ENCODE assay signal across 8 cellular contexts in genomic region chr19:632228-633067, GRCh38. TPM values are rescaled to one million over a fixed set of nuclear protein-coding genes. Genes with fewer than 3 reads are reported as not detected.
DNase-seq lines count a peak whose midpoint lies in the region; ATAC-seq, FAIRE-seq and TF ChIP-seq lines count a peak whose summit lies in the region.

No MANE protein-coding gene starts in this region.

- H3K27ac Mint-ChIP-seq in stimulated activated naive B cell treated with anti-CD40 and anti-IgM and Interleukin-4, amounts not matched to agents 10 μg/mL and 1 μg/mL and 100 μg/mL, for 72 hours, result peak overlapping the region; percentile 98

- H3K9me3 ChIP-seq in right lobe of liver, result no peaks in the 10 kb centered on the region

- H3K4me3 Mint-ChIP-seq in stimulated activated naive B cell treated with anti-CD40 and anti-IgM and Interleukin-4, amounts not matched to agents 10 μg/mL and 1 μg/mL and 100 μg/mL, for 72 hours, result peak overlapping the region; percentile 95 to 99

- TF ChIP-seq POLR2A in right lobe of liver (IDR thresholded peaks at IDR 0.05), result no peak

- H3K4me1 Mint-ChIP-seq in stimulated activated naive B cell treated with anti-CD40 and anti-IgM and Interleukin-4, amounts not matched to agents 10 μg/mL and 1 μg/mL and 100 μg/mL, for 72 hours, result peaks cover 34 to 43% of the 10 kb centered on the region in 2 donors

- peaks cover 0 to 13% (median 6%) of the 10 kb centered on the region in 4 donors for H3K4me1 ChIP-seq in right lobe of liver

- ATAC-seq in HG03135 (IDR thresholded peaks at IDR 0.05; ENCODE audit: unreplicated experiment) (peak; percentile 10), right lobe of liver (peak; percentile 38 to 59 (median 48))
- peak; percentile 33 to 44 for ATAC-seq in stimulated activated naive B cell treated with anti-CD40 and anti-IgM and Interleukin-4, amounts not matched to agents 10 μg/mL and 1 μg/mL and 100 μg/mL, for 72 hours (replicated peaks)

- H3K27me3 Mint-ChIP-seq in stimulated activated naive B cell treated with anti-CD40 and anti-IgM and Interleukin-4, amounts not matched to agents 10 μg/mL and 1 μg/mL and 100 μg/mL, for 72 hours, result no peaks in the 10 kb centered on the region

- H3K36me3 ChIP-seq in bronchial epithelial cell (ENCODE audit: control insufficient read depth, insufficient read depth, low read length) (peaks cover 1% of the 10 kb centered on the region), right lobe of liver (peaks cover 0 to 14% (median 1%) of the 10 kb centered on the region in 4 donors)

- peak overlapping the region in 2 of 3 donors; percentile 39 to 61 for H3K27ac ChIP-seq in right lobe of liver

- no peaks in the 10 kb centered on the region for H3K9me3 Mint-ChIP-seq in stimulated activated naive B cell treated with anti-CD40 and anti-IgM and Interleukin-4, amounts not matched to agents 10 μg/mL and 1 μg/mL and 100 μg/mL, for 72 hours

- H3K4me3 ChIP-seq in bronchial epithelial cell (ENCODE audit: low read depth, low read length) (peak overlapping the region; percentile 53), right lobe of liver (peak overlapping the region; percentile 82 to 99 (median 97))

- FAIRE-seq in bronchial epithelial cell (lab: Jason Lieb, UNC), result no peak

- H3K27me3 ChIP-seq in bronchial epithelial cell (ENCODE audit: control insufficient read depth, insufficient read depth, low read length) (no peaks in the 10 kb centered on the region), right lobe of liver (no peaks in the 10 kb centered on the region)

- H3K36me3 Mint-ChIP-seq in stimulated activated naive B cell treated with anti-CD40 and anti-IgM and Interleukin-4, amounts not matched to agents 10 μg/mL and 1 μg/mL and 100 μg/mL, for 72 hours, result peaks cover 24 to 29% of the 10 kb centered on the region in 2 donors

- no peak for TF ChIP-seq CTCF in bronchial epithelial cell (IDR thresholded peaks at IDR 0.05; ENCODE audit: insufficient read depth, low read length, severe bottlenecking)
- TF ChIP-seq CTCF in right lobe of liver (IDR thresholded peaks at IDR 0.05), result no peak

- intact Hi-C loops in right lobe of liver (cut with DNase I), result no loop called here

- 15% methylated on average over 30 of the region's 47 CpGs for WGBS in right lobe of liver (ENCODE audit: insufficient coverage, low coverage, low lambda C conversion rate, missing lambda C conversion rate)

- peak; percentile 44 for DNase-seq in stimulated activated naive CD4-positive, alpha-beta T cell treated with Interleukin-2 at 50 U/mL for 16 hours (lab: John Stamatoyannopoulos, UW)
- DNase-seq in stimulated activated naive CD4-positive, alpha-beta T cell (lab: John Stamatoyannopoulos, UW), result no peak
- peak; percentile 75 for DNase-seq in RPMI7951 (ENCODE audit: low read depth)
- DNase-seq in bronchial epithelial cell (ENCODE audit: low read depth), result peak; percentile 24
- DNase-seq in right lobe of liver, result peak in 2 of 3 donors; percentile 59 to 67
- DNase-seq in stimulated activated naive B cell treated with anti-CD40 and anti-IgM and Interleukin-4, amounts not matched to agents 10 μg/mL and 1 μg/mL and 100 μg/mL, for 72 hours, result peak; percentile 37
- no peak for DNase-seq in NCI-H1930 (lab: John Stamatoyannopoulos, UW)

RNA-seq across cellular contexts. Expression of gene POLRMT, which starts 0.9 kb away (rescaled TPM):
- total RNA-seq in RPMI7951 (2014; rRNA removed; shearing (Covaris generic)), result 19.3 and 20.5 TPM in 2 replicates
- total RNA-seq in bronchial epithelial cell, result 27.5 and 29.0 TPM in 2 replicates
- total RNA-seq in right lobe of liver, result 10 to 100 TPM; 25.9 to 42.9 (median 33.3) TPM

RNA-seq across cellular contexts. Expression of gene FGF22, which starts 7.2 kb away (rescaled TPM):
- total RNA-seq in RPMI7951 (2014; rRNA removed; shearing (Covaris generic)), result 0.39 TPM in 1 of 2 replicates, not detected in the other
- total RNA-seq in bronchial epithelial cell (not detected in 2 replicates), right lobe of liver (under 1 TPM in 1 of 6 experiments, not detected in 5; 0.15 TPM)

RNA-seq across cellular contexts. Expression of gene RNF126, which starts 30.6 kb away (rescaled TPM):
- 29.3 and 48.7 TPM in 2 replicates for total RNA-seq in RPMI7951 (2014; rRNA removed; shearing (Covaris generic))
- total RNA-seq in bronchial epithelial cell (28.3 and 42.6 TPM in 2 replicates), right lobe of liver (10 to 100 TPM; 18.3 to 85.0 (median 28.8) TPM)

RNA-seq across cellular contexts. Expression of gene HCN2, which starts 42.8 kb away (rescaled TPM):
- 0.24 and 0.39 TPM in 2 replicates for total RNA-seq in RPMI7951 (2014; rRNA removed; shearing (Covaris generic))
- total RNA-seq in bronchial epithelial cell, result under 0.01 and 0.51 TPM in 2 replicates
- total RNA-seq in right lobe of liver, result under 1 TPM in 5 of 6 experiments, not detected in 1; 0.05 to 0.27 (median 0.09) TPM

RNA-seq across cellular contexts. Expression of gene FSTL3, which starts 43.7 kb away (rescaled TPM):
- 4.4 and 19.8 TPM in 2 replicates for total RNA-seq in RPMI7951 (2014; rRNA removed; shearing (Covaris generic))
- total RNA-seq in bronchial epithelial cell, result 80.6 and 143 TPM in 2 replicates
- total RNA-seq in right lobe of liver, result 10 to 100 TPM in 3 of 6 experiments, 1 to 10 TPM in 3; 4.2 to 18.7 (median 10.4) TPM

Comparison
In these comparisons a context has a peak if more than half of its experiments do, and no peak if none do; other contexts are left out.
1. DNase-seq: peak in stimulated activated naive CD4-positive, alpha-beta T cell treated with Interleukin-2 at 50 U/mL for 16 hours (single experiment), RPMI7951 (single experiment), bronchial epithelial cell (single experiment), right lobe of liver (2 of 3) and stimulated activated naive B cell treated with anti-CD40 and anti-IgM and Interleukin-4, amounts not matched to agents 10 μg/mL and 1 μg/mL and 100 μg/mL, for 72 hours (single experiment); none in stimulated activated naive CD4-positive, alpha-beta T cell (0 of 6) and NCI-H1930 (0 of 2).
2. Peak in every context shown above with its lines, with median percentiles within 50 percentile points of each other: ATAC-seq.